21 cellular contexts compared by ENCODE assay signal in the genomic region with DNA sequence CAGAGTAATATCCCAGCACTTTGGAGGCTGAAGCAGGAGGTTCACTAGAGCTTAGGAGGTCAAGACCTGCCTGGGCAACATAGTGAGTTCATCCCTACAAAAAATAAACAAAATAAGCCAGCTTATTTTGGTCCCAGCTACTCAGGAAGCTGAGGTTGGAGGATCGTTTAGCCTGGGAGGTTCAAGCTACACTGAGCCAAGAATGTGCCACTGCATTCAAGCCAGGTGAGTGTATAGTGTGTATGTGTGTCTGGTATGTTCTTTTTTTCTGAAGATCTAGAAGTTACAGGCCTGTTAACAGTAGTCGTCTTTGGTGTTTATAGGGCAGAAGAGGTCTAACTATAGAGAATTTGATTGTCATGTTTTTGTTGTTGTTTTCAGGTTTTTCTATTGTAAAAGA.
"Had no signal": no experiment of that assay in that cellular context is flagged by ENCODE, and none has a peak within 500 bp of the region (broad histone marks: within the 10 kb centered on the region; RNA-seq: fewer than 3 reads in every experiment).

No MANE protein-coding gene starts in this region.

- H3K27me3 ChIP-seq: colonic mucosa, hepatocyte, sigmoid colon, testis, tibial nerve had no signal

- H3K9me3 Mint-ChIP-seq: naive thymus-derived CD8-positive, alpha-beta T cell had no signal

- DNase-seq: colonic mucosa; effector CD4-positive, alpha-beta T cell; endodermal cell; foreskin melanocyte; head of caudate nucleus; kidney glomerular epithelial cell; mammary epithelial cell; mucosa of descending colon; naive thymus-derived CD8-positive, alpha-beta T cell; sigmoid colon; stimulated activated CD4-positive, alpha-beta T cell treated with anti-CD3 and anti-CD28 coated beads, Interleukin-2, amount 100 ng/mL, for 24 hours; stimulated activated CD4-positive, alpha-beta T cell treated with anti-CD3 and anti-CD28 coated beads, Interleukin-4, amount 100 ng/mL, for 4 hours; stimulated activated naive B cell treated with anti-CD40 and anti-IgM and Interleukin-4, amounts not matched to agents 10 μg/mL and 1 μg/mL and 100 μg/mL, for 72 hours; stimulated activated naive CD8-positive, alpha-beta T cell treated with anti-CD3 and anti-CD28 coated beads, Interleukin-15, amount 100 ng/mL, for 72 hours; testis had no signal

- H3K4me1 ChIP-seq: colonic mucosa, testis had no signal

- H3K4me3 Mint-ChIP-seq: endodermal cell; naive thymus-derived CD8-positive, alpha-beta T cell; neural crest cell; stimulated activated naive B cell treated with anti-CD40 and anti-IgM and Interleukin-4, amounts not matched to agents 10 μg/mL and 1 μg/mL and 100 μg/mL, for 72 hours; stimulated activated naive CD8-positive, alpha-beta T cell treated with anti-CD3 and anti-CD28 coated beads, Interleukin-15, amount 100 ng/mL, for 72 hours had no signal

- ATAC-seq: left lobe of liver; mucosa of descending colon; naive thymus-derived CD8-positive, alpha-beta T cell; stimulated activated naive B cell treated with anti-CD40 and anti-IgM and Interleukin-4, amounts not matched to agents 10 μg/mL and 1 μg/mL and 100 μg/mL, for 72 hours; stimulated activated naive CD8-positive, alpha-beta T cell treated with anti-CD3 and anti-CD28 coated beads, Interleukin-15, amount 100 ng/mL, for 72 hours had no signal

- H3K4me1 Mint-ChIP-seq: naive thymus-derived CD8-positive, alpha-beta T cell; stimulated activated naive B cell treated with anti-CD40 and anti-IgM and Interleukin-4, amounts not matched to agents 10 μg/mL and 1 μg/mL and 100 μg/mL, for 72 hours; stimulated activated naive CD8-positive, alpha-beta T cell treated with anti-CD3 and anti-CD28 coated beads, Interleukin-15, amount 100 ng/mL, for 72 hours had no signal

- H3K27me3 Mint-ChIP-seq: naive thymus-derived CD8-positive, alpha-beta T cell; stimulated activated naive B cell treated with anti-CD40 and anti-IgM and Interleukin-4, amounts not matched to agents 10 μg/mL and 1 μg/mL and 100 μg/mL, for 72 hours; stimulated activated naive CD8-positive, alpha-beta T cell treated with anti-CD3 and anti-CD28 coated beads, Interleukin-15, amount 100 ng/mL, for 72 hours had no signal

- H3K36me3 ChIP-seq: colonic mucosa had no signal

- H3K79me2 ChIP-seq: hepatocyte had no signal

- H3K4me2 ChIP-seq: hepatocyte had no signal

- H3K27ac ChIP-seq: colonic mucosa, hepatocyte, sigmoid colon, skin epidermis, testis, tibial nerve had no signal

- FAIRE-seq: islet of Langerhans had no signal

- H3K27ac Mint-ChIP-seq: endodermal cell; naive thymus-derived CD8-positive, alpha-beta T cell; stimulated activated naive B cell treated with anti-CD40 and anti-IgM and Interleukin-4, amounts not matched to agents 10 μg/mL and 1 μg/mL and 100 μg/mL, for 72 hours; stimulated activated naive CD8-positive, alpha-beta T cell treated with anti-CD3 and anti-CD28 coated beads, Interleukin-15, amount 100 ng/mL, for 72 hours had no signal

- H3K4me3 ChIP-seq: colonic mucosa, hepatocyte, mucosa of descending colon, sigmoid colon, skin epidermis, testis, tibial nerve had no signal
